Comparison of ENCODE assay signal across 8 cellular contexts in the genomic region with DNA sequence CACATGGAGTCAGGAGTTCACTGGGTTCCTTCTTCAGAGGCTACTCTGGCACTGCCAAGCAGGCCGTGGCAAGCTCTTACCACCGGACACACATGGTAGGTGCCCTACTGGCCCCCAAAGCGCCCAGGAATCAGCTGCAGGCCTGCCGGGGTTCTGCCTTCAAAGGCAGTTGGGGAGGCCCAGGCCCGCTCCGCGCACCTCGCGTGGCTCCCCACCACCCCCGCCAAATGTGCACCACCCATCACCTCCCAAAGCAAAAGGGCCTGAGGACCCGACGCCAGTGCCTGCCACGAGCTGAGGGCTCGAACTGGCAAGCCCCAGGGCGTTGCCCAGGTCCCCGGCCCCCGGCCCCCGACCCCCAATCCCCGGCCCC. TPM values are rescaled to one million over a fixed set of nuclear protein-coding genes. Genes with fewer than 3 reads are reported as not detected.
DNase-seq lines count a peak whose midpoint lies in the region; ATAC-seq, FAIRE-seq and TF ChIP-seq lines count a peak whose summit lies in the region.

No MANE protein-coding gene starts in this region.

- POLR2A ChIA-PET in RWPE1 (lab: Yijun Ruan, JAX; ENCODE audit: low non-redundant PET), result no interaction called here
- POLR2A ChIA-PET in naive thymus-derived CD4-positive, alpha-beta T cell (lab: Charles Lee), result interaction anchor here (0.9 to 1.1 kb wide), 3 partner anchors 9 to 181 kb away, joined by 3 to 5 read pairs (median 3); a partner anchor contains a TSS

- CTCF ChIA-PET in RWPE1 (lab: Yijun Ruan, JAX), result no interaction called here
- CTCF ChIA-PET in naive thymus-derived CD4-positive, alpha-beta T cell (lab: Charles Lee), result interaction anchor here (0.8 to 0.9 kb wide), 4 partner anchors 144 to 1095 kb away, joined by 3 read pairs; no protein-coding TSS in a partner anchor

- no peak for FAIRE-seq in RCC 7860 (lab: Jason Lieb, UNC)

- H3K36me3 ChIP-seq in BLaER1, result no peaks in the 10 kb centered on the region
- peaks cover 0 to 2% (median 0%) of the 10 kb centered on the region in 3 experiments for H3K36me3 ChIP-seq in naive thymus-derived CD4-positive, alpha-beta T cell (ENCODE audit: control insufficient read depth in 2 of 3, insufficient read depth in 3 of 3, low read length in 3 of 3)
- H3K36me3 ChIP-seq in urinary bladder (ENCODE audit: insufficient read depth), result no peaks in the 10 kb centered on the region

- H3K27me3 ChIP-seq in BLaER1, result no peaks in the 10 kb centered on the region
- H3K27me3 ChIP-seq in naive thymus-derived CD4-positive, alpha-beta T cell (ENCODE audit: control insufficient read depth in 2 of 2, insufficient read depth in 2 of 2, low read length in 2 of 2), result no peaks in the 10 kb centered on the region

- WGBS in urinary bladder, result 23% methylated on average over 19 of the region's 19 CpGs

- H3K27ac ChIP-seq in BLaER1 (no peak overlapping the region), RWPE1 (peak overlapping the region; percentile 40; the same call in 1 of the 2 replicates), urinary bladder (ENCODE audit: low read depth) (no peak overlapping the region)
- no peak overlapping the region for H3K27ac ChIP-seq in naive thymus-derived CD4-positive, alpha-beta T cell (ENCODE audit: low read depth, low read length)

- peak overlapping the region; percentile 53 for H3K27ac Mint-ChIP-seq in dendritic cell treated with granulocyte-macrophage colony-stimulating factor and Interleukin-4, amounts not matched to agents 40 ng/mL and 50 ng/mL, for 4 days
- peak overlapping the region in 2 of 9 donors; percentile 46 to 74 for H3K27ac Mint-ChIP-seq in naive thymus-derived CD4-positive, alpha-beta T cell

- peak; percentile 3 for ATAC-seq in naive thymus-derived CD4-positive, alpha-beta T cell

- intact Hi-C loops in dendritic cell treated with granulocyte-macrophage colony-stimulating factor and Interleukin-4, amounts not matched to agents 40 ng/mL and 50 ng/mL, for 4 days (cut with micrococcal nuclease), result no loop called here
- intact Hi-C loops in naive thymus-derived CD4-positive, alpha-beta T cell (cut with micrococcal nuclease), result loop anchor here (5.0 to 10.0 kb wide), 5 partner anchors 57 to 1143 kb away; a partner anchor contains a TSS

- no peak overlapping the region for H3K9ac ChIP-seq in BLaER1

- DNase-seq in RWPE1 (ENCODE audit: low spot score) (no peak), GM20000 (ENCODE audit: low spot score) (no peak), RCC 7860 (ENCODE audit: low spot score) (no peak), ecto neural progenitor cell (ENCODE audit: low spot score) (no peak)
- DNase-seq in naive thymus-derived CD4-positive, alpha-beta T cell, result peak in 4 of 9 donors; percentile 26 to 36 (median 28)

- H3K4me1 ChIP-seq in BLaER1 (peaks cover 22% of the 10 kb centered on the region), urinary bladder (ENCODE audit: insufficient read depth) (no peaks in the 10 kb centered on the region)
- peaks cover 9 to 18% of the 10 kb centered on the region in 2 donors for H3K4me1 ChIP-seq in naive thymus-derived CD4-positive, alpha-beta T cell (ENCODE audit: control insufficient read depth in 2 of 2, insufficient read depth in 2 of 2, low read length in 2 of 2)

- H3K4me3 ChIP-seq in BLaER1, result peak overlapping the region; percentile 82
- H3K4me3 ChIP-seq in naive thymus-derived CD4-positive, alpha-beta T cell (ENCODE audit: low read length), result peak overlapping the region; percentile 50
- peak overlapping the region; percentile 78 for H3K4me3 ChIP-seq in urinary bladder (ENCODE audit: low read depth, low read length)

- H4K20me1 ChIP-seq in BLaER1, result peaks cover 42% of the 10 kb centered on the region

- H3K4me3 Mint-ChIP-seq in dendritic cell treated with granulocyte-macrophage colony-stimulating factor and Interleukin-4, amounts not matched to agents 40 ng/mL and 50 ng/mL, for 4 days, result peak overlapping the region; percentile 39
- H3K4me3 Mint-ChIP-seq in naive thymus-derived CD4-positive, alpha-beta T cell, result peak overlapping the region; percentile 70 to 88 (median 83)

- H3K9me3 Mint-ChIP-seq in dendritic cell treated with granulocyte-macrophage colony-stimulating factor and Interleukin-4, amounts not matched to agents 40 ng/mL and 50 ng/mL, for 4 days, result no peaks in the 10 kb centered on the region
- H3K9me3 Mint-ChIP-seq in naive thymus-derived CD4-positive, alpha-beta T cell, result peaks cover 0 to 1% (median 0%) of the 10 kb centered on the region in 11 donors

- H3K4me2 ChIP-seq in BLaER1, result peak overlapping the region; percentile 93

- no peak for TF ChIP-seq CTCF in RWPE1 (conservative IDR thresholded peaks at IDR 0.05; ENCODE audit: low read depth)
- no peak for TF ChIP-seq CTCF in GM20000 (IDR thresholded peaks at IDR 0.05; ENCODE audit: extremely low read depth, missing control alignments)

- peaks cover 11% of the 10 kb centered on the region for H3K4me1 Mint-ChIP-seq in dendritic cell treated with granulocyte-macrophage colony-stimulating factor and Interleukin-4, amounts not matched to agents 40 ng/mL and 50 ng/mL, for 4 days (ENCODE audit: low read depth)
- H3K4me1 Mint-ChIP-seq in naive thymus-derived CD4-positive, alpha-beta T cell, result peaks cover 11 to 38% (median 21%) of the 10 kb centered on the region in 7 donors

- H3K9me3 ChIP-seq in BLaER1, result no peaks in the 10 kb centered on the region
- H3K9me3 ChIP-seq in naive thymus-derived CD4-positive, alpha-beta T cell (ENCODE audit: control insufficient read depth in 2 of 3, low read length in 3 of 3), result no peaks in the 10 kb centered on the region

- peaks cover 16% of the 10 kb centered on the region for H3K27me3 Mint-ChIP-seq in dendritic cell treated with granulocyte-macrophage colony-stimulating factor and Interleukin-4, amounts not matched to agents 40 ng/mL and 50 ng/mL, for 4 days
- H3K27me3 Mint-ChIP-seq in naive thymus-derived CD4-positive, alpha-beta T cell, result peaks cover 0 to 9% (median 0%) of the 10 kb centered on the region in 5 donors

- H3K36me3 Mint-ChIP-seq in dendritic cell treated with granulocyte-macrophage colony-stimulating factor and Interleukin-4, amounts not matched to agents 40 ng/mL and 50 ng/mL, for 4 days (ENCODE audit: low read depth), result no peaks in the 10 kb centered on the region
- H3K36me3 Mint-ChIP-seq in naive thymus-derived CD4-positive, alpha-beta T cell, result no peaks in the 10 kb centered on the region

RNA-seq across cellular contexts. Expression of a gene that starts 0.7 kb away (rescaled TPM):
- 1 to 10 TPM; 3.5 to 7.9 (median 6.2) TPM for total RNA-seq in naive thymus-derived CD4-positive, alpha-beta T cell
- polyA plus RNA-seq in naive thymus-derived CD4-positive, alpha-beta T cell, result 10 to 100 TPM in 1 of 2 donors, 1 to 10 TPM in 1; 8.7 to 11.0 TPM
- 15.6 TPM for total RNA-seq in urinary bladder
- polyA plus RNA-seq in urinary bladder, result 39.8 TPM
